In the genomic region with DNA sequence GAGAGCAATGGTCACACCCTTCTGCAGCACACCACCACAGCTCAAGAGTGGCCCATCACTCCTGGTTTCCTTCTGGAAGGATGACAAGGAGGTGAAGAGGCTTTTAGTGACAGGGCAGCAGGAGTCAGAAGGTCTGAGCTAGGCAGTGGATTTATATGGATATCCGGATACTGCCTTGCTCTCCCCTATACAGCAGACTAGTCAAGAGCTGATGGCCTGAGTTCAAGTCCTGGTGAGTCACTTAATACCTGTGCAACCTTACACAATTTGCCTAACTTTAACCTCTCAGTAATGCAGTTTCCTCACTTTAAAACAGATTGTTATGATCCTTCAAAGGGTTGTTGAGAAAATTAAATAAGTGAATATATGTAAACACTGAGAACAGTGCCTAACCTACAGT, we compare ENCODE assay signal across 13 cellular contexts. TPM values are rescaled to one million over a fixed set of nuclear protein-coding genes. Genes with fewer than 3 reads are reported as not detected.
A peak's percentile ranks its signal among the peaks of the same experiment; 100 is the strongest.
DNase-seq lines count a peak whose midpoint lies in the region; ATAC-seq and TF ChIP-seq lines count a peak whose summit lies in the region.
"Had no signal": no experiment of that assay in that cellular context is flagged by ENCODE, and none has a peak within 500 bp of the region (broad histone marks: within the 10 kb centered on the region; RNA-seq: fewer than 3 reads in every experiment).

No MANE protein-coding gene starts in this region.

- no peaks in the 10 kb centered on the region for H3K36me3 ChIP-seq in left lung
- H3K36me3 ChIP-seq: prostate gland, uterus had no signal

- H3K27ac Mint-ChIP-seq in activated naive CD8-positive, alpha-beta T cell treated with anti-CD3 and anti-CD28 coated beads, Interleukin-2, amount 50 U/mL, for 24 hours = peak overlapping the region; percentile 40
- no peak overlapping the region for H3K27ac Mint-ChIP-seq in T-helper 17 cell
- H3K27ac Mint-ChIP-seq in activated naive CD4-positive, alpha-beta T cell treated with anti-CD3 and anti-CD28 coated beads, Interleukin-2, amount 50 U/mL, for 72 hours = no peak overlapping the region
- H3K27ac Mint-ChIP-seq: CD8-positive, alpha-beta T cell had no signal

- intact Hi-C loops in left lung (cut with DNase I) = no loop called here

- H3K36me3 Mint-ChIP-seq in activated naive CD8-positive, alpha-beta T cell treated with anti-CD3 and anti-CD28 coated beads, Interleukin-2, amount 50 U/mL, for 24 hours (ENCODE audit: low read depth) = no peaks in the 10 kb centered on the region
- H3K36me3 Mint-ChIP-seq in T-helper 17 cell (ENCODE audit: low read depth) = no peaks in the 10 kb centered on the region
- no peaks in the 10 kb centered on the region for H3K36me3 Mint-ChIP-seq in activated naive CD4-positive, alpha-beta T cell treated with anti-CD3 and anti-CD28 coated beads, Interleukin-2, amount 50 U/mL, for 72 hours

- DNase-seq in M059J (ENCODE audit: low read depth) (peak; percentile 48), left lung (no peak), substantia nigra (lab: John Stamatoyannopoulos, UW) (no peak), T-helper 17 cell (no peak), activated gamma-delta T cell (lab: John Stamatoyannopoulos, UW) (no peak)
- DNase-seq in activated naive CD8-positive, alpha-beta T cell treated with anti-CD3 and anti-CD28 coated beads, Interleukin-2, amount 50 U/mL, for 24 hours = no peak
- DNase-seq in activated naive CD4-positive, alpha-beta T cell treated with anti-CD3 and anti-CD28 coated beads, Interleukin-2, amount 50 U/mL, for 72 hours (ENCODE audit: low spot score in 2 of 2) = no peak
- DNase-seq: CD8-positive, alpha-beta T cell; cortex of kidney; NCI-H1092; NCI-H226; uterus had no signal

- H3K9me3 ChIP-seq in left lung (no peaks in the 10 kb centered on the region), T-helper 17 cell (ENCODE audit: control insufficient read depth, low read length, poor library complexity, severe bottlenecking) (no peaks in the 10 kb centered on the region)
- H3K9me3 ChIP-seq: prostate gland, uterus had no signal

- TF ChIP-seq CTCF in left lung (IDR thresholded peaks at IDR 0.05) = no peak

- no peaks in the 10 kb centered on the region for H3K27me3 ChIP-seq in left lung
- H3K27me3 ChIP-seq: uterus had no signal

- H3K4me1 Mint-ChIP-seq in activated naive CD8-positive, alpha-beta T cell treated with anti-CD3 and anti-CD28 coated beads, Interleukin-2, amount 50 U/mL, for 24 hours = peaks cover 34% of the 10 kb centered on the region
- H3K4me1 Mint-ChIP-seq in T-helper 17 cell = peaks cover 37% of the 10 kb centered on the region

- H3K9me3 Mint-ChIP-seq in activated naive CD8-positive, alpha-beta T cell treated with anti-CD3 and anti-CD28 coated beads, Interleukin-2, amount 50 U/mL, for 24 hours = no peaks in the 10 kb centered on the region
- no peaks in the 10 kb centered on the region for H3K9me3 Mint-ChIP-seq in activated naive CD4-positive, alpha-beta T cell treated with anti-CD3 and anti-CD28 coated beads, Interleukin-2, amount 50 U/mL, for 72 hours
- H3K9me3 Mint-ChIP-seq: CD8-positive, alpha-beta T cell had no signal

- peaks cover 52 to 68% of the 10 kb centered on the region in 2 donors for H3K4me1 ChIP-seq in left lung

- no peak for ATAC-seq in activated naive CD8-positive, alpha-beta T cell treated with anti-CD3 and anti-CD28 coated beads, Interleukin-2, amount 50 U/mL, for 24 hours
- ATAC-seq in left lung (peak; percentile 52), T-helper 17 cell (no peak)
- no peak for ATAC-seq in activated naive CD4-positive, alpha-beta T cell treated with anti-CD3 and anti-CD28 coated beads, Interleukin-2, amount 50 U/mL, for 72 hours
- ATAC-seq: CD8-positive, alpha-beta T cell had no signal

- H3K4me3 Mint-ChIP-seq in activated naive CD8-positive, alpha-beta T cell treated with anti-CD3 and anti-CD28 coated beads, Interleukin-2, amount 50 U/mL, for 24 hours = no peak overlapping the region
- H3K4me3 Mint-ChIP-seq in T-helper 17 cell = no peak overlapping the region
- H3K4me3 Mint-ChIP-seq: CD8-positive, alpha-beta T cell had no signal

- H3K4me3 ChIP-seq in left lung = no peak overlapping the region
- H3K4me3 ChIP-seq: prostate gland, uterus had no signal

- peak overlapping the region in 1 of 2 donors; percentile 83 for H3K27ac ChIP-seq in left lung
- H3K27ac ChIP-seq in substantia nigra (ENCODE audit: low read depth, low read length, poor library complexity, severe bottlenecking) = peak overlapping the region; percentile 96
- H3K27ac ChIP-seq: prostate gland had no signal

- no peaks in the 10 kb centered on the region for H3K27me3 Mint-ChIP-seq in activated naive CD8-positive, alpha-beta T cell treated with anti-CD3 and anti-CD28 coated beads, Interleukin-2, amount 50 U/mL, for 24 hours
- H3K27me3 Mint-ChIP-seq in T-helper 17 cell = no peaks in the 10 kb centered on the region

RNA-seq across cellular contexts. Expression of a gene that starts 22.9 kb away (rescaled TPM):
- 21.8 and 63.3 TPM in 2 replicates for total RNA-seq in M059J (2014; rRNA removed; shearing (Covaris generic))
- total RNA-seq in left lung = 10 to 100 TPM; 55.9 to 58.3 TPM
- total RNA-seq in T-helper 17 cell = 100 to 1,000 TPM; 142 to 153 TPM
- 10 to 100 TPM; 38.8 to 62.8 TPM for total RNA-seq in activated naive CD4-positive, alpha-beta T cell treated with anti-CD3 and anti-CD28 coated beads, Interleukin-2, amount 50 U/mL, for 72 hours
